18 cellular contexts compared by ENCODE assay signal in genomic region chr20:5793916-5794315, GRCh38. TPM values are rescaled to one million over a fixed set of nuclear protein-coding genes. Genes with fewer than 3 reads are reported as not detected.
DNase-seq lines count a peak whose midpoint lies in the region; ATAC-seq and TF ChIP-seq lines count a peak whose summit lies in the region.
"Had no signal": no experiment of that assay in that cellular context is flagged by ENCODE, and none has a peak within 500 bp of the region (broad histone marks: within the 10 kb centered on the region; RNA-seq: fewer than 3 reads in every experiment).

No MANE protein-coding gene starts in this region.

- TF ChIP-seq CTCF in H9 (conservative IDR thresholded peaks at IDR 0.05) (no peak), OCI-LY7 (conservative IDR thresholded peaks at IDR 0.05; ENCODE audit: low read length) (no peak), Caco-2 (IDR thresholded peaks at IDR 0.05; ENCODE audit: insufficient read depth in 1 of 2, low read depth in 1 of 2, low read length in 1 of 2, severe bottlenecking in 1 of 2, unreplicated experiment in 1 of 2) (no peak)

- H3K27ac ChIP-seq in H9 (ENCODE audit: insufficient read length, low read depth, low read length), result no peak overlapping the region
- H3K27ac ChIP-seq in OCI-LY7 (ENCODE audit: low read depth, low read length, poor library complexity, severe bottlenecking), result peak overlapping the region; percentile 72
- H3K27ac ChIP-seq: C4-2B, HL-60 had no signal

- H3K23ac ChIP-seq in H9 (ENCODE audit: insufficient read length, low read depth, low read length), result no peak overlapping the region

- no peak overlapping the region for H3K18ac ChIP-seq in H9 (ENCODE audit: insufficient read length, low read depth, low read length)

- no peak overlapping the region for H4K91ac ChIP-seq in H9 (ENCODE audit: insufficient read length, low read depth, low read length)

- H3K27ac Mint-ChIP-seq in H9, result peak overlapping the region in 2 of 3 experiments; percentile 25 to 47; a peak in 3 of 7 replicates
- peak overlapping the region; percentile 26 for H3K27ac Mint-ChIP-seq in dendritic cell treated with granulocyte-macrophage colony-stimulating factor and Interleukin-4, amounts not matched to agents 40 ng/mL and 50 ng/mL, for 4 days
- H3K27ac Mint-ChIP-seq in stimulated activated memory B cell treated with anti-CD40 and anti-IgM and Interleukin-4, amounts not matched to agents 10 μg/mL and 1 μg/mL and 100 μg/mL, for 72 hours, result peak overlapping the region; percentile 11
- H3K27ac Mint-ChIP-seq in Caco-2 (ENCODE audit: unreplicated experiment), result no peak overlapping the region
- H3K27ac Mint-ChIP-seq: CD4-positive, alpha-beta T cell had no signal

- in situ Hi-C loops in HAP-1 (cut with MboI; ENCODE audit: low sequenced_read_pairs), result no loop called here

- H4K5ac ChIP-seq in H9 (ENCODE audit: insufficient read length, low read depth, low read length), result no peak overlapping the region

- no peak overlapping the region for H2AK5ac ChIP-seq in H9 (ENCODE audit: insufficient read length, low read length)

- no peaks in the 10 kb centered on the region for H3K9me2 ChIP-seq in OCI-LY7 (ENCODE audit: insufficient read depth, low read length)

- POLR2A ChIA-PET in OCI-LY7 (lab: Charles Lee), result interaction anchor here (0.5 to 2.8 kb wide), 7 partner anchors 10 to 148 kb away, joined by 3 to 15 read pairs (median 5); no protein-coding TSS in a partner anchor
- POLR2A ChIA-PET in Caco-2 (lab: Charles Lee), result no interaction called here

- H3K27me3 Mint-ChIP-seq in H9 (ENCODE audit: low read depth) (no peaks in the 10 kb centered on the region), Caco-2 (ENCODE audit: insufficient read depth, unreplicated experiment) (no peaks in the 10 kb centered on the region)
- no peaks in the 10 kb centered on the region for H3K27me3 Mint-ChIP-seq in dendritic cell treated with granulocyte-macrophage colony-stimulating factor and Interleukin-4, amounts not matched to agents 40 ng/mL and 50 ng/mL, for 4 days
- H3K27me3 Mint-ChIP-seq in stimulated activated memory B cell treated with anti-CD40 and anti-IgM and Interleukin-4, amounts not matched to agents 10 μg/mL and 1 μg/mL and 100 μg/mL, for 72 hours, result no peaks in the 10 kb centered on the region
- H3K27me3 Mint-ChIP-seq: CD4-positive, alpha-beta T cell had no signal

- H3K9me3 Mint-ChIP-seq in H9 (no peaks in the 10 kb centered on the region), Caco-2 (ENCODE audit: unreplicated experiment) (no peaks in the 10 kb centered on the region)
- peaks cover 8% of the 10 kb centered on the region for H3K9me3 Mint-ChIP-seq in dendritic cell treated with granulocyte-macrophage colony-stimulating factor and Interleukin-4, amounts not matched to agents 40 ng/mL and 50 ng/mL, for 4 days
- H3K9me3 Mint-ChIP-seq in stimulated activated memory B cell treated with anti-CD40 and anti-IgM and Interleukin-4, amounts not matched to agents 10 μg/mL and 1 μg/mL and 100 μg/mL, for 72 hours, result no peaks in the 10 kb centered on the region
- H3K9me3 Mint-ChIP-seq: CD4-positive, alpha-beta T cell had no signal

- H3K4ac ChIP-seq in H9 (ENCODE audit: low read depth, low read length), result no peak overlapping the region

- no peak overlapping the region for H2BK5ac ChIP-seq in H9 (ENCODE audit: insufficient read length, low read length)

- no peaks in the 10 kb centered on the region for H3K23me2 ChIP-seq in H9 (ENCODE audit: insufficient read length, low read depth, low read length, poor library complexity, severe bottlenecking)

- no peak overlapping the region for H3K9ac ChIP-seq in H9 (ENCODE audit: extremely low read depth, insufficient read length, low read length)

- H2BK15ac ChIP-seq in H9 (ENCODE audit: low read depth, low read length), result no peak overlapping the region

- no peak overlapping the region for H4K8ac ChIP-seq in H9 (replicated peaks; ENCODE audit: insufficient read length, low read depth, low read length)

- H3K4me2 ChIP-seq in H9 (ENCODE audit: insufficient read depth, insufficient read length, low read length) (no peak overlapping the region), OCI-LY7 (ENCODE audit: low read length) (peak overlapping the region; percentile 11; the same call in 1 of the 2 replicates)

- no peak overlapping the region for H3K14ac ChIP-seq in H9 (ENCODE audit: insufficient read depth, low read length)

- H3K56ac ChIP-seq in H9 (ENCODE audit: insufficient read length, low read depth, low read length), result no peak overlapping the region

- no peaks in the 10 kb centered on the region; the same call in 1 of the 2 replicates for H3K4me1 ChIP-seq in H9 (ENCODE audit: insufficient read depth, low read length)
- H3K4me1 ChIP-seq in OCI-LY7 (ENCODE audit: insufficient read depth, low read length, poor library complexity, severe bottlenecking), result peaks cover 91% of the 10 kb centered on the region
- no peaks in the 10 kb centered on the region for H3K4me1 ChIP-seq in Caco-2
- peaks cover 2% of the 10 kb centered on the region; the same call in 1 of the 2 replicates for H3K4me1 ChIP-seq in HAP-1
- H3K4me1 ChIP-seq: BE2C had no signal

- H4K20me1 ChIP-seq in H9 (ENCODE audit: control insufficient read depth, insufficient read depth, insufficient read length), result no peaks in the 10 kb centered on the region
- H4K20me1 ChIP-seq in OCI-LY7 (ENCODE audit: insufficient read depth, low read length), result no peaks in the 10 kb centered on the region

- H3K36me3 ChIP-seq in OCI-LY7 (ENCODE audit: insufficient read depth, low read length) (peaks cover 61% of the 10 kb centered on the region), Caco-2 (ENCODE audit: control insufficient read depth, insufficient read depth, low read length) (peaks cover 2% of the 10 kb centered on the region; the same call in 1 of the 2 replicates), HAP-1 (replicated peaks) (no peaks in the 10 kb centered on the region)
- H3K36me3 ChIP-seq: BE2C had no signal

- WGBS in H9 (ENCODE audit: extremely low coverage, insufficient read length, low lambda C conversion rate), result no CpG with 5 or more reads among the region's 2 CpGs

- no peak overlapping the region for H3T11ph ChIP-seq in H9 (ENCODE audit: low read length)

- no peak overlapping the region for H3K4me3 ChIP-seq in OCI-LY7 (ENCODE audit: low read depth, low read length, poor library complexity, severe bottlenecking)
- no peak overlapping the region for H3K4me3 ChIP-seq in Caco-2 (ENCODE audit: low read depth, low read length)
- H3K4me3 ChIP-seq in HAP-1, result no peak overlapping the region

- ATAC-seq in stimulated activated memory B cell treated with anti-CD40 and anti-IgM and Interleukin-4, amounts not matched to agents 10 μg/mL and 1 μg/mL and 100 μg/mL, for 72 hours, result no peak

- H2AFZ ChIP-seq in H9 (ENCODE audit: low read length) (no peak overlapping the region), OCI-LY7 (ENCODE audit: low read length) (no peak overlapping the region; the same call in 1 of the 2 replicates)

- H3K36me3 Mint-ChIP-seq in H9 (ENCODE audit: insufficient read depth in 1 of 3, low read depth in 3 of 3) (peaks cover 0 to 10% (median 5%) of the 10 kb centered on the region in 3 experiments; a peak in 2 of 7 replicates), Caco-2 (ENCODE audit: insufficient read depth, unreplicated experiment) (peaks cover 7% of the 10 kb centered on the region)
- peaks cover 9% of the 10 kb centered on the region for H3K36me3 Mint-ChIP-seq in dendritic cell treated with granulocyte-macrophage colony-stimulating factor and Interleukin-4, amounts not matched to agents 40 ng/mL and 50 ng/mL, for 4 days (ENCODE audit: low read depth)
- peaks cover 17% of the 10 kb centered on the region for H3K36me3 Mint-ChIP-seq in stimulated activated memory B cell treated with anti-CD40 and anti-IgM and Interleukin-4, amounts not matched to agents 10 μg/mL and 1 μg/mL and 100 μg/mL, for 72 hours

- no peak overlapping the region for H2BK20ac ChIP-seq in H9 (ENCODE audit: low read depth, low read length, poor library complexity, severe bottlenecking)

- H3K9me3 ChIP-seq in H9 (ENCODE audit: control insufficient read depth, low read depth, low read length) (no peaks in the 10 kb centered on the region), OCI-LY7 (ENCODE audit: low read length) (peaks cover 6% of the 10 kb centered on the region; the same call in 1 of the 2 replicates), Caco-2 (no peaks in the 10 kb centered on the region), HAP-1 (no peaks in the 10 kb centered on the region)
- H3K9me3 ChIP-seq: BE2C had no signal

- H2BK120ac ChIP-seq in H9 (ENCODE audit: low read depth, low read length, poor library complexity, severe bottlenecking), result no peak overlapping the region

- H3K27me3 ChIP-seq in H9 (ENCODE audit: insufficient read depth, low read length), result no peaks in the 10 kb centered on the region
- H3K27me3 ChIP-seq in Caco-2 (replicated peaks; ENCODE audit: control insufficient read depth, insufficient read depth, low read length), result no peaks in the 10 kb centered on the region
- H3K27me3 ChIP-seq in HAP-1 (ENCODE audit: low read depth), result no peaks in the 10 kb centered on the region
- H3K27me3 ChIP-seq: BE2C had no signal

- DNase-seq in H9 (no peak), OCI-LY7 (ENCODE audit: low spot score) (peak; percentile 70), Caco-2 (no peak), HAP-1 (ENCODE audit: low spot score in 2 of 2) (no peak)
- no peak for DNase-seq in activated CD4-positive, CD25-positive, alpha-beta regulatory T cell treated with anti-CD3 and anti-CD28 coated beads, Interleukin-2, amount 50 U/mL, for 72 hours
- DNase-seq: ACHN; BE2C; CD4-positive, alpha-beta T cell; DMS153; DMS79; GDM1; GOT3; H7; KG1 had no signal

- H3K79me2 ChIP-seq in H9 (ENCODE audit: insufficient read depth, low read length) (no peaks in the 10 kb centered on the region), OCI-LY7 (ENCODE audit: insufficient read depth, low read depth, low read length) (peaks cover 29% of the 10 kb centered on the region; the same call in 1 of the 2 replicates)

- CTCF ChIA-PET in OCI-LY7 (lab: Charles Lee; ENCODE audit: unreplicated experiment) (no interaction called here), Caco-2 (lab: Charles Lee) (no interaction called here)

- intact Hi-C loops in OCI-LY7 (cut with micrococcal nuclease; ENCODE audit: unreplicated experiment), result no loop called here
- intact Hi-C loops in dendritic cell treated with granulocyte-macrophage colony-stimulating factor and Interleukin-4, amounts not matched to agents 40 ng/mL and 50 ng/mL, for 4 days (cut with micrococcal nuclease), result no loop called here
- intact Hi-C loops in Caco-2 (cut with micrococcal nuclease; ENCODE audit: unreplicated experiment), result no loop called here

- H3K4me3 Mint-ChIP-seq in H9 (no peak overlapping the region), Caco-2 (ENCODE audit: unreplicated experiment) (no peak overlapping the region)
- no peak overlapping the region for H3K4me3 Mint-ChIP-seq in dendritic cell treated with granulocyte-macrophage colony-stimulating factor and Interleukin-4, amounts not matched to agents 40 ng/mL and 50 ng/mL, for 4 days
- no peak overlapping the region for H3K4me3 Mint-ChIP-seq in stimulated activated memory B cell treated with anti-CD40 and anti-IgM and Interleukin-4, amounts not matched to agents 10 μg/mL and 1 μg/mL and 100 μg/mL, for 72 hours
- H3K4me3 Mint-ChIP-seq: CD4-positive, alpha-beta T cell had no signal

- H3K79me1 ChIP-seq in H9 (ENCODE audit: insufficient read depth, low read depth, low read length, poor library complexity, severe bottlenecking), result no peaks in the 10 kb centered on the region

- H2BK12ac ChIP-seq in H9 (ENCODE audit: insufficient read length, low read depth, low read length), result no peak overlapping the region

- BruUV-seq in OCI-LY7 (replicated peaks; lab: Mats Ljungman, UMichigan) (no TSS peak), Caco-2 (replicated peaks; lab: Mats Ljungman, UMichigan) (no TSS peak)

- H3K4me1 Mint-ChIP-seq in H9 (peaks cover 27 to 28% of the 10 kb centered on the region in 2 experiments), Caco-2 (ENCODE audit: low read depth, unreplicated experiment) (peaks cover 7% of the 10 kb centered on the region)
- peaks cover 34% of the 10 kb centered on the region for H3K4me1 Mint-ChIP-seq in dendritic cell treated with granulocyte-macrophage colony-stimulating factor and Interleukin-4, amounts not matched to agents 40 ng/mL and 50 ng/mL, for 4 days (ENCODE audit: low read depth)
- peaks cover 25% of the 10 kb centered on the region for H3K4me1 Mint-ChIP-seq in stimulated activated memory B cell treated with anti-CD40 and anti-IgM and Interleukin-4, amounts not matched to agents 10 μg/mL and 1 μg/mL and 100 μg/mL, for 72 hours

RNA-seq across cellular contexts. Expression of gene SHLD1, which starts 43.7 kb away (rescaled TPM):
- total RNA-seq in H9 (2021) (6.7 and 7.4 TPM in 2 replicates), OCI-LY7 (2022) (31.2 and 31.5 TPM in 2 replicates), Caco-2 (2022) (4.8 and 5.4 TPM in 2 replicates)
- 19.4 and 29.6 TPM in 2 replicates for total RNA-seq in OCI-LY7 (2014; rRNA removed; shearing (Covaris generic))
